Comparison of ENCODE assay signal across 17 cellular contexts in genomic region chr1:214513394-214513793, GRCh38. TPM values are rescaled to one million over a fixed set of nuclear protein-coding genes. Genes with fewer than 3 reads are reported as not detected.
DNase-seq lines count a peak whose midpoint lies in the region; ATAC-seq and TF ChIP-seq lines count a peak whose summit lies in the region.
"Had no signal": no experiment of that assay in that cellular context is flagged by ENCODE, and none has a peak within 500 bp of the region (broad histone marks: within the 10 kb centered on the region; RNA-seq: fewer than 3 reads in every experiment).

No MANE protein-coding gene starts in this region.

- peaks cover 100% of the 10 kb centered on the region for H3K79me2 ChIP-seq in SK-N-SH (ENCODE audit: insufficient read depth)
- peaks cover 14% of the 10 kb centered on the region for H3K79me2 ChIP-seq in trophoblast cell (ENCODE audit: control insufficient read depth, insufficient read depth, low read length, poor library complexity)

- CTCF ChIA-PET in SK-N-SH (lab: Yijun Ruan, JAX) = no interaction called here

- H3K27me3 ChIP-seq in SK-N-SH (ENCODE audit: insufficient read depth) (no peaks in the 10 kb centered on the region), trophoblast cell (ENCODE audit: insufficient read depth, low read length) (no peaks in the 10 kb centered on the region)

- H3K4me1 ChIP-seq in SK-N-SH (ENCODE audit: control insufficient read depth in 1 of 2, insufficient read depth in 2 of 2, low read depth in 1 of 2, low read length in 1 of 2) (peaks cover 0 to 47% of the 10 kb centered on the region in 2 experiments; a peak in 3 of 4 replicates), trophoblast cell (ENCODE audit: control insufficient read depth in 1 of 2, insufficient read depth in 2 of 2, low read length in 2 of 2) (peaks cover 11 to 15% of the 10 kb centered on the region in 2 experiments)

- H3K36me3 ChIP-seq in SK-N-SH (replicated peaks in 1 of 2; ENCODE audit: control insufficient read depth in 1 of 2, insufficient read depth in 2 of 2, low read length in 1 of 2) (peaks cover 0 to 26% of the 10 kb centered on the region in 2 experiments), trophoblast cell (ENCODE audit: control insufficient read depth in 1 of 2, insufficient read depth in 2 of 2, low read length in 2 of 2) (peaks cover 0 to 2% of the 10 kb centered on the region in 2 experiments)

- TF ChIP-seq RAD21 in SK-N-SH (IDR thresholded peaks at IDR 0.05; ENCODE audit: low read length) = no peak

- no peak for TF ChIP-seq CTCF in SK-N-SH (IDR thresholded peaks at IDR 0.05)

- WGBS in SK-N-SH (ENCODE audit: low lambda C conversion rate) = 88% methylated on average over 5 of the region's 5 CpGs
- no CpG with 5 or more reads among the region's 5 CpGs for WGBS in trophoblast cell (ENCODE audit: extremely low coverage, insufficient coverage, insufficient read length)

- H3K23ac ChIP-seq in trophoblast cell (ENCODE audit: low read length) = no peak overlapping the region

- no peak overlapping the region for H4K12ac ChIP-seq in trophoblast cell (ENCODE audit: low read depth, low read length)

- H3K79me1 ChIP-seq in trophoblast cell (ENCODE audit: low read length) = no peaks in the 10 kb centered on the region

- H3K18ac ChIP-seq in trophoblast cell (ENCODE audit: low read length) = no peak overlapping the region

- no peaks in the 10 kb centered on the region for H3K9me2 ChIP-seq in SK-N-SH

- H3F3A ChIP-seq in SK-N-SH (replicated peaks; ENCODE audit: insufficient read depth) = peaks cover 17% of the 10 kb centered on the region

- no peak overlapping the region for H2BK12ac ChIP-seq in trophoblast cell (ENCODE audit: low read length)

- peaks cover 4% of the 10 kb centered on the region; the same call in 1 of the 2 replicates for H4K20me1 ChIP-seq in SK-N-SH (ENCODE audit: insufficient read depth)

- H4K91ac ChIP-seq in trophoblast cell (ENCODE audit: low read depth, low read length) = no peak overlapping the region

- no peak overlapping the region for H2BK5ac ChIP-seq in trophoblast cell (ENCODE audit: low read depth, low read length, poor library complexity)

- H2AFZ ChIP-seq in SK-N-SH (ENCODE audit: low read depth) = no peak overlapping the region
- no peak overlapping the region for H2AFZ ChIP-seq in trophoblast cell (ENCODE audit: insufficient read depth, low read length, poor library complexity)

- H3K9ac ChIP-seq in SK-N-SH (no peak overlapping the region), trophoblast cell (ENCODE audit: low read length) (no peak overlapping the region)

- H3K14ac ChIP-seq in trophoblast cell (ENCODE audit: low read length) = no peak overlapping the region

- H3K9me3 ChIP-seq in SK-N-SH = no peaks in the 10 kb centered on the region
- H3K9me3 ChIP-seq in trophoblast cell (ENCODE audit: insufficient read depth, low read depth, low read length) = no peaks in the 10 kb centered on the region

- H3K4me2 ChIP-seq in SK-N-SH (peak overlapping the region; percentile 44; the same call in 1 of the 2 replicates), trophoblast cell (ENCODE audit: low read length) (no peak overlapping the region)

- H3K4me3 ChIP-seq in SK-N-SH (ENCODE audit: low read depth in 2 of 2, low read length in 1 of 2) (no peak overlapping the region), trophoblast cell (ENCODE audit: low read depth, low read length) (no peak overlapping the region)

- H3K27ac ChIP-seq in SK-N-SH (ENCODE audit: low read depth in 2 of 2, low read length in 1 of 2) = peak overlapping the region in 1 of 2 experiments; percentile 45; a peak in 1 of 4 replicates
- no peak overlapping the region for H3K27ac ChIP-seq in trophoblast cell (ENCODE audit: low read depth, low read length)
- H3K27ac ChIP-seq: 22Rv1 had no signal

- H4K8ac ChIP-seq in trophoblast cell (ENCODE audit: low read depth, low read length) = no peak overlapping the region

- H2BK120ac ChIP-seq in trophoblast cell (ENCODE audit: insufficient read depth, low read length, poor library complexity) = no peak overlapping the region

- DNase-seq in SK-N-SH = no peak
- peak; percentile 16 for DNase-seq in NCI-H226
- peak; percentile 14 for DNase-seq in dermis blood vessel endothelial cell
- DNase-seq in trophoblast cell = peak; percentile 30 to 54
- no peak for DNase-seq in activated CD4-positive, CD25-positive, alpha-beta regulatory T cell (lab: John Stamatoyannopoulos, UW)
- DNase-seq in hypothalamus (lab: John Stamatoyannopoulos, UW) = no peak
- DNase-seq in activated CD8-positive, alpha-beta memory T cell treated with anti-CD3 and anti-CD28 coated beads, Interleukin-2, amount 50 U/mL, for 48 hours = no peak
- DNase-seq: CD8-positive, alpha-beta T cell; DMS79 treated with DMSO at 0.1 percent for 48 hours; GOT3; Karpas-422; NCI-H187 treated with DMSO at 0.1 percent for 48 hours; NCI-H2171; NCI-H82 had no signal

- TF ChIP-seq EP300 in SK-N-SH (IDR thresholded peaks at IDR 0.05; ENCODE audit: borderline replicate concordance in 1 of 2, low read depth in 1 of 2, low read length in 1 of 2) = no peak

- POLR2A ChIA-PET in SK-N-SH (lab: Yijun Ruan, JAX) = no interaction called here

- no peak overlapping the region for H2AK5ac ChIP-seq in trophoblast cell (ENCODE audit: low read length)

- H3K4ac ChIP-seq in trophoblast cell (ENCODE audit: low read depth, low read length) = no peak overlapping the region

- ATAC-seq in SK-N-SH treated with all-trans-retinoic acid at 6 μM for 48 hours = no peak
- ATAC-seq: CD8-positive, alpha-beta T cell; Right ventricle myocardium inferior had no signal

TF ChIP-seq in SK-N-SH, 30 proteins besides CTCF, POLR2A, EP300 and RAD21 (continues in another document):
- no peak for TF ChIP-seq FOSL2 (IDR thresholded peaks at IDR 0.05; ENCODE audit: borderline replicate concordance, low read depth)
- TF ChIP-seq RFX5 (IDR thresholded peaks at IDR 0.05; ENCODE audit: low read length) = no peak
- no peak for TF ChIP-seq NFIC (IDR thresholded peaks at IDR 0.05; ENCODE audit: borderline replicate concordance)
- no peak for TF ChIP-seq TAF1 (IDR thresholded peaks at IDR 0.05; ENCODE audit: borderline replicate concordance, low read depth, low read length)
- no peak for TF ChIP-seq EZH2phosphoT487 (IDR thresholded peaks at IDR 0.05; ENCODE audit: borderline replicate concordance, low read depth)
- TF ChIP-seq ZBTB33 (IDR thresholded peaks at IDR 0.05; ENCODE audit: borderline replicate concordance, low read depth) = no peak
- TF ChIP-seq MXI1 (IDR thresholded peaks at IDR 0.05; ENCODE audit: low read depth, low read length) = no peak
- no peak for TF ChIP-seq CHD2 (IDR thresholded peaks at IDR 0.05; ENCODE audit: low read length, partially characterized antibody)
- TF ChIP-seq YY1 (IDR thresholded peaks at IDR 0.05; ENCODE audit: low read depth) = no peak
- TF ChIP-seq RCOR1 (IDR thresholded peaks at IDR 0.05; ENCODE audit: low read length) = no peak

TF ChIP-seq in SK-N-SH treated with all-trans-retinoic acid at 6 μM for 48 hours, 23 proteins besides CTCF, POLR2A, EP300 and RAD21:
- no peak for TF ChIP-seq ZFP30 (CRISPR knock-in tag; IDR thresholded peaks at IDR 0.05)
- TF ChIP-seq TSHZ2 (CRISPR knock-in tag; IDR thresholded peaks at IDR 0.05) = no peak
- TF ChIP-seq OSR1 (CRISPR knock-in tag; IDR thresholded peaks at IDR 0.05) = no peak
- no peak for TF ChIP-seq ISL1 (CRISPR knock-in tag; IDR thresholded peaks at IDR 0.05)
- no peak for TF ChIP-seq ZNF8 (CRISPR knock-in tag; IDR thresholded peaks at IDR 0.05)
- TF ChIP-seq PPARA (CRISPR knock-in tag; IDR thresholded peaks at IDR 0.05; ENCODE audit: borderline replicate concordance) = no peak
- TF ChIP-seq ZNF565 (CRISPR knock-in tag; conservative IDR thresholded peaks at IDR 0.05; ENCODE audit: low read depth) = no peak

RNA-seq across cellular contexts. Expression of gene PTPN14, which starts 38.0 kb away (rescaled TPM):
- 12.8 and 14.3 TPM in 2 replicates for polyA plus RNA-seq in SK-N-SH (2012; rRNA removed)
- 11.9 and 13.3 TPM in 2 replicates for polyA plus RNA-seq in SK-N-SH (2012; cell fraction: cytosol; rRNA removed)
- polyA plus RNA-seq in SK-N-SH (2012; cell fraction: nucleus; rRNA removed) = 14.0 and 17.8 TPM in 2 replicates
- 73.3 and 127 TPM in 2 replicates for total RNA-seq in dermis blood vessel endothelial cell
- polyA plus RNA-seq in trophoblast cell (2013) = 40.3 and 40.4 TPM in 2 replicates
- total RNA-seq: CD8-positive, alpha-beta T cell had no signal

Comparison
In these comparisons a context has a peak if more than half of its experiments do, and no peak if none do; other contexts are left out.
1. DNase-seq: peak in NCI-H226 (single experiment), dermis blood vessel endothelial cell (single experiment) and trophoblast cell (2 of 2); none in SK-N-SH (single experiment), activated CD4-positive, CD25-positive, alpha-beta regulatory T cell (0 of 4), hypothalamus (0 of 51) and activated CD8-positive, alpha-beta memory T cell treated with anti-CD3 and anti-CD28 coated beads, Interleukin-2, amount 50 U/mL, for 48 hours (single experiment).